Comparison of ENCODE assay signal across 12 cellular contexts in genomic region chr18:38427234-38427633, GRCh38.
DNase-seq lines count a peak whose midpoint lies in the region; ATAC-seq and TF ChIP-seq lines count a peak whose summit lies in the region.
"Had no signal": no experiment of that assay in that cellular context is flagged by ENCODE, and none has a peak within 500 bp of the region (broad histone marks: within the 10 kb centered on the region; RNA-seq: fewer than 3 reads in every experiment).

No MANE protein-coding gene starts in this region.

- no peak for TF ChIP-seq EP300 in tibial nerve (IDR thresholded peaks at IDR 0.05)

- H3K27ac ChIP-seq in tibial nerve = no peak overlapping the region
- H3K27ac ChIP-seq: ascending aorta had no signal

- no peak for TF ChIP-seq POLR2A in tibial nerve (IDR thresholded peaks at IDR 0.05)

- no peaks in the 10 kb centered on the region for H3K36me3 ChIP-seq in tibial nerve
- H3K36me3 ChIP-seq: ascending aorta had no signal

- H3K9me3 ChIP-seq in tibial nerve = no peaks in the 10 kb centered on the region
- H3K9me3 ChIP-seq: ascending aorta had no signal

- TF ChIP-seq CTCF in tibial nerve (IDR thresholded peaks at IDR 0.05) = no peak

- H3K27me3 ChIP-seq in tibial nerve = no peaks in the 10 kb centered on the region
- H3K27me3 ChIP-seq: ascending aorta had no signal

- 58 to 84% methylated on average over 2 of the region's 2 CpGs for WGBS in tibial nerve, 2 donors

- CTCF ChIA-PET in HEK293T (lab: Yijun Ruan, JAX) = no interaction called here

- no peak for ATAC-seq in HG02571 (IDR thresholded peaks at IDR 0.05; ENCODE audit: unreplicated experiment)
- ATAC-seq: stimulated activated effector memory CD8-positive, alpha-beta T cell treated with anti-CD3 and anti-CD28 coated beads, Interleukin-12 subunit alpha, Interleukin-12 subunit beta, amount 100 ng/mL, for 72 hours had no signal

- peak; percentile 54 for DNase-seq in NCI-H510A (lab: John Stamatoyannopoulos, UW)
- DNase-seq in NCI-H510A treated with DMSO at 0.1 percent for 48 hours (lab: John Stamatoyannopoulos, UW) = no peak
- DNase-seq in HEK293T (ENCODE audit: extremely low spot score) = peak; percentile 37
- peak; percentile 10 for DNase-seq in NCI-H774 (lab: John Stamatoyannopoulos, UW)
- peak; percentile 13 for DNase-seq in medulla oblongata (ENCODE audit: extremely low spot score)
- no peak for DNase-seq in HuH-7 (ENCODE audit: low spot score)
- DNase-seq in tibial nerve (ENCODE audit: low spot score in 2 of 2) = no peak
- DNase-seq: activated CD4-positive, alpha-beta T cell treated with anti-CD3 and anti-CD28 coated beads, Interleukin-2, amount 10 ng/mL, durations not matched to agents 24 days and 14 days; MM.1S had no signal

- no peak overlapping the region for H3K4me3 ChIP-seq in tibial nerve
- H3K4me3 ChIP-seq: ascending aorta had no signal

- POLR2A ChIA-PET in HEK293T (lab: Yijun Ruan, JAX) = no interaction called here

- H3K4me1 ChIP-seq in tibial nerve = no peaks in the 10 kb centered on the region
- H3K4me1 ChIP-seq: ascending aorta had no signal

TF ChIP-seq in HEK293T, 16 proteins besides CTCF, POLR2A, EP300 and RAD21:
- no peak for TF ChIP-seq SP1 (IDR thresholded peaks at IDR 0.05)
- TF ChIP-seq PKNOX1 (IDR thresholded peaks at IDR 0.05) = peak; percentile 47
- TF ChIP-seq ELF4 (IDR thresholded peaks at IDR 0.05) = no peak
- no peak for TF ChIP-seq FOXA1 (IDR thresholded peaks at IDR 0.05)
- no peak for TF ChIP-seq CTBP1 (IDR thresholded peaks at IDR 0.05; ENCODE audit: borderline replicate concordance)

Comparison
In these comparisons a context has a peak if more than half of its experiments do, and no peak if none do; other contexts are left out.
1. DNase-seq: peak in NCI-H510A (single experiment), HEK293T (single experiment), NCI-H774 (single experiment) and medulla oblongata (single experiment); none in NCI-H510A treated with DMSO at 0.1 percent for 48 hours (single experiment), HuH-7 (single experiment) and tibial nerve (0 of 2).